Comparison of ENCODE assay signal across 1 cellular context in the genomic region with DNA sequence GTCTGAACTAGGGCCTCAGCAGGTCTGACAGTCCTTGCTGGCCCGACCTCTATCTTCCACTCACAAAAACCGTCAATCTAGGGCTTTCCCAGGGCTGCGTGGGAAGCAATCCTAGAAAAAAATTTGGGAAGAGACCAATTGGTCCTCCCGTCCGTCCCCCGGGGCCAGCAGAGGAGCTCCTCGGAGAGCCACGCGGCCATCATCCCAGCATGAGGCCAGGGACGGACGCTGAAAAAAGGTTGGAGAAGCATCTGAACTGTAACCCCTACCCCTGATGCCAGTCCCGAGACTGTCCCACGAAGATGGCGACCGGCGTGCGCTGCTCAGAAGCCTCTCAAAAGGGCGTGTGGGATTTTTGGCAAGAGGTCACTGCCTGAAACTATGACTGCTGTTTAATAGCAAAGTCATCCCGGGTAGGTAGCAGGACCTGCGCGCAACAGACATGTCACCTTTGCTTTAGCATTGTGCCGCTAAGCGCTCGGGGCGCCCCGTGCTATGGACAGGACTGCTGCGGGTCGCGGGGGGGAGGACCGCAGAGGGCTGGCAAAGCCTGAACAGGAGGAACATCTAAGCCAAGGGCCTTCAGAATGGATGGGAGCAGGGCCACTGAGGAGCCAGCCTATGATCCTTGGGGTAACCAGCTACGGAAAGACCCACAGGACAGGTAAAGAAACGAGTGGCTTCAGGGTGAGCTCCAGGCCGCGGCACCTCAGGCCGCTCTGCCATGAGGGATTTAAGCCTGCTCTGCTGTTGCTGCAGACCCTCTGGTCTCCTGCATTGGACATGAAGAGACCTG.
TF ChIP-seq lines count a peak whose summit lies in the region.

No MANE protein-coding gene starts in this region.

TF ChIP-seq in GM12878, 131 proteins besides CTCF, POLR2A, EP300 and RAD21:
- TF ChIP-seq NRF1 (conservative IDR thresholded peaks at IDR 0.05; ENCODE audit: low read depth, low read length) (no peak), ZSCAN29 (IDR thresholded peaks at IDR 0.05) (no peak), RFX5 (IDR thresholded peaks at IDR 0.05; ENCODE audit: low read depth, low read length) (no peak), MTA3 (IDR thresholded peaks at IDR 0.05; ENCODE audit: borderline replicate concordance, low read length) (no peak), HDGF (IDR thresholded peaks at IDR 0.05) (no peak), ZNF384 (IDR thresholded peaks at IDR 0.05; ENCODE audit: borderline replicate concordance, low read depth, low read length) (no peak), PAX8 (IDR thresholded peaks at IDR 0.05) (no peak), NBN (IDR thresholded peaks at IDR 0.05) (no peak), CBX3 (IDR thresholded peaks at IDR 0.05; ENCODE audit: borderline replicate concordance, low read depth) (no peak)
- TF ChIP-seq, protein P1, sequence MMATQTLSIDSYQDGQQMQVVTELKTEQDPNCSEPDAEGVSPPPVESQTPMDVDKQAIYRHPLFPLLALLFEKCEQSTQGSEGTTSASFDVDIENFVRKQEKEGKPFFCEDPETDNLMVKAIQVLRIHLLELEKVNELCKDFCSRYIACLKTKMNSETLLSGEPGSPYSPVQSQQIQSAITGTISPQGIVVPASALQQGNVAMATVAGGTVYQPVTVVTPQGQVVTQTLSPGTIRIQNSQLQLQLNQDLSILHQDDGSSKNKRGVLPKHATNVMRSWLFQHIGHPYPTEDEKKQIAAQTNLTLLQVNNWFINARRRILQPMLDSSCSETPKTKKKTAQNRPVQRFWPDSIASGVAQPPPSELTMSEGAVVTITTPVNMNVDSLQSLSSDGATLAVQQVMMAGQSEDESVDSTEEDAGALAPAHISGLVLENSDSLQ (IDR thresholded peaks at IDR 0.05) = no peak
- TF ChIP-seq, protein P2, sequence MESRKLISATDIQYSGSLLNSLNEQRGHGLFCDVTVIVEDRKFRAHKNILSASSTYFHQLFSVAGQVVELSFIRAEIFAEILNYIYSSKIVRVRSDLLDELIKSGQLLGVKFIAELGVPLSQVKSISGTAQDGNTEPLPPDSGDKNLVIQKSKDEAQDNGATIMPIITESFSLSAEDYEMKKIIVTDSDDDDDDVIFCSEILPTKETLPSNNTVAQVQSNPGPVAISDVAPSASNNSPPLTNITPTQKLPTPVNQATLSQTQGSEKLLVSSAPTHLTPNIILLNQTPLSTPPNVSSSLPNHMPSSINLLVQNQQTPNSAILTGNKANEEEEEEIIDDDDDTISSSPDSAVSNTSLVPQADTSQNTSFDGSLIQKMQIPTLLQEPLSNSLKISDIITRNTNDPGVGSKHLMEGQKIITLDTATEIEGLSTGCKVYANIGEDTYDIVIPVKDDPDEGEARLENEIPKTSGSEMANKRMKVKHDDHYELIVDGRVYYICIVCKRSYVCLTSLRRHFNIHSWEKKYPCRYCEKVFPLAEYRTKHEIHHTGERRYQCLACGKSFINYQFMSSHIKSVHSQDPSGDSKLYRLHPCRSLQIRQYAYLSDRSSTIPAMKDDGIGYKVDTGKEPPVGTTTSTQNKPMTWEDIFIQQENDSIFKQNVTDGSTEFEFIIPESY (IDR thresholded peaks at IDR 0.05) = no peak
